26 cellular contexts compared by ENCODE assay signal in the genomic region with DNA sequence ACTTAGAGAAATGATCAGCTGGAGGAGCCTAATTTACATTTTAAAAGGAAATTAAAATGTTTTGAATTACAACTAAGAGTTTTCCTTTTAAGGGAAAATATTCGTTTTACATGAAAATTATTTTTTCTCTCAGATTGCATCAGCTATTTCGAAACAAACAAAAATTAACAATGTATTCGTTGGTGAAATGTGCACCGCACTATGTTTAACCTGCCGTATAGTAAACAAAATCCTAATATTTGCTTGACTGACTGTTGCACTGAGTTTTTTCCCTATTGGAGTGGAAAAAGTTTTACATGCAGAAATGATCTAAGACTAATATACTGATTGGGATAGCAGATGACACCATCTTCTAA. TPM values are rescaled to one million over a fixed set of nuclear protein-coding genes. Genes with fewer than 3 reads are reported as not detected.
"Had no signal": no experiment of that assay in that cellular context is flagged by ENCODE, and none has a peak within 500 bp of the region (broad histone marks: within the 10 kb centered on the region; RNA-seq: fewer than 3 reads in every experiment).

No MANE protein-coding gene starts in this region.

- ATAC-seq: esophagus mucosa, gastrocnemius medialis, heart right ventricle, left cardiac atrium, left lung, left ventricle myocardium superior, lower lobe of right lung, mucosa of descending colon had no signal

- H3K4me3 Mint-ChIP-seq: dendritic cell treated with granulocyte-macrophage colony-stimulating factor and Interleukin-4, amounts not matched to agents 40 ng/mL and 50 ng/mL, for 4 days; mesothelial cell of epicardium; naive B cell had no signal

- H3K9me3 Mint-ChIP-seq: dendritic cell treated with granulocyte-macrophage colony-stimulating factor and Interleukin-4, amounts not matched to agents 40 ng/mL and 50 ng/mL, for 4 days; mesothelial cell of epicardium; naive B cell had no signal

- DNase-seq: colonic mucosa; cortex of kidney; dorsolateral prefrontal cortex; effector CD4-positive, alpha-beta T cell; effector memory CD4-positive, alpha-beta T cell; erythroblast; esophagus squamous epithelium; foreskin fibroblast; foreskin melanocyte; gastrocnemius medialis; glutamatergic neuron; head of caudate nucleus; heart right ventricle; hippocampal formation; left cardiac atrium; left lung; left ventricle myocardium superior; lower lobe of right lung; mesenchymal stem cell; mucosa of descending colon; naive B cell had no signal

- H3K9me3 ChIP-seq: colonic mucosa, esophagus squamous epithelium, gastrocnemius medialis, heart right ventricle, left lung, lower lobe of right lung, mucosa of descending colon had no signal

- H3K27ac Mint-ChIP-seq: dendritic cell treated with granulocyte-macrophage colony-stimulating factor and Interleukin-4, amounts not matched to agents 40 ng/mL and 50 ng/mL, for 4 days; mesothelial cell of epicardium; naive B cell had no signal

- H3K36me3 ChIP-seq: colonic mucosa, esophagus squamous epithelium, gastrocnemius medialis, heart right ventricle, left lung, lower lobe of right lung had no signal

- H3K4me1 ChIP-seq: colonic mucosa had no signal

- H3K27ac ChIP-seq: colonic mucosa, dorsolateral prefrontal cortex, epithelial cell of prostate, esophagus squamous epithelium, gastrocnemius medialis, heart right ventricle, left lung, lower lobe of right lung had no signal

- H3K4me3 ChIP-seq: colonic mucosa, dorsolateral prefrontal cortex, esophagus squamous epithelium, gastrocnemius medialis, heart right ventricle, left lung, lower lobe of right lung, mucosa of descending colon had no signal

- H3K36me3 Mint-ChIP-seq: mesothelial cell of epicardium, naive B cell had no signal

RNA-seq across cellular contexts. Expression of gene PDE10A, which starts 5.7 kb away (rescaled TPM):
- polyA plus RNA-seq: keratinocyte had no signal
